ENCODE assay signal across 30 cellular contexts in the genomic region with DNA sequence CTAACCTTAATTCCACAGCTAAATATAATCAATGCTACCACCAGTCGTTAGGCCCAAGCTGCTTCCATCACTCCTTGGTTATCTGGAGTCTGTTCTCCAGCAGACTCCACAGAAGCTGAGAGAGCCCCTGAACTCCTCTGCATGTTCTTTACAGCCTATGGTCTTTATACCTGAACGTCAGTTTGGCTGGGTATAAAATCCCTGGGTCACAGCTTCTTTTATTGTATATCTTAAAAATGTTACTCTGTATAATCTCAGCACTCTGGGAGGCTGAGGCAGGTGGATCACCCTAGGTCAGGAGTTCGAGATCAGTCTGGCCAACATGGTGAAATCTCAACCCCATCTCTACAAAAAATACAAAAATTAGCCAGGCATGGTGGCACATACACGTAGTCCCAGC.
"Had no signal": no experiment of that assay in that cellular context is flagged by ENCODE, and none has a peak within 500 bp of the region (broad histone marks: within the 10 kb centered on the region; RNA-seq: fewer than 3 reads in every experiment).

No MANE protein-coding gene starts in this region.

- H3K4me2 ChIP-seq: smooth muscle cell had no signal

- H3K4me3 Mint-ChIP-seq: naive B cell; naive thymus-derived CD8-positive, alpha-beta T cell; nephron progenitor cell; neural crest cell; stimulated activated memory B cell treated with anti-CD40 and anti-IgM and Interleukin-4, amounts not matched to agents 10 μg/mL and 1 μg/mL and 100 μg/mL, for 72 hours; stimulated activated naive CD8-positive, alpha-beta T cell treated with anti-CD3 and anti-CD28 coated beads, Interleukin-15, Interleukin-2, amounts not matched to agents 100 ng/mL and 50 ng/mL, for 24 hours had no signal

- H3K4me3 ChIP-seq: ovary, psoas muscle, skin epidermis, smooth muscle cell, spleen, stomach, thoracic aorta, thyroid gland, tibial nerve, upper lobe of left lung, vagina had no signal

- H3K36me3 ChIP-seq: ovary had no signal

- FAIRE-seq: urothelium cell line had no signal

- DNase-seq: naive B cell; naive thymus-derived CD8-positive, alpha-beta T cell; nephron progenitor cell; nucleus accumbens; ovary; psoas muscle; spleen; stimulated activated CD4-positive, alpha-beta T cell treated with anti-CD3 and anti-CD28 coated beads, Interleukin-12 subunit alpha, Interleukin-12 subunit beta, amount 100 ng/mL, for 4 hours; stimulated activated CD4-positive, alpha-beta T cell treated with anti-CD3 and anti-CD28 coated beads, Interleukin-2, amount 100 ng/mL, for 24 hours; stimulated activated CD4-positive, alpha-beta T cell treated with anti-CD3 and anti-CD28 coated beads, Interleukin-2, amount 100 ng/mL, for 48 hours; stimulated activated CD4-positive, alpha-beta T cell treated with anti-CD3 and anti-CD28 coated beads, Interleukin-4, amount 100 ng/mL, for 24 hours; stimulated activated naive CD4-positive, alpha-beta T cell; stomach; thyroid gland; trophoblast cell; upper lobe of left lung had no signal

- H3K4me1 ChIP-seq: parathyroid adenoma, spleen, stomach, thyroid gland, upper lobe of left lung, vagina had no signal

- H3K27me3 ChIP-seq: neutrophil, ovary, spleen, stomach, thyroid gland, tibial nerve, upper lobe of left lung, vagina had no signal

- H3K27ac ChIP-seq: neutrophil, ovary, parathyroid adenoma, psoas muscle, skin epidermis, spleen, stomach, thoracic aorta, thyroid gland, tibial nerve, upper lobe of left lung, vagina had no signal

- H3K27ac Mint-ChIP-seq: naive B cell; nephron progenitor cell; progenitor cell of endocrine pancreas; stimulated activated memory B cell treated with anti-CD40 and anti-IgM and Interleukin-4, amounts not matched to agents 10 μg/mL and 1 μg/mL and 100 μg/mL, for 72 hours; stimulated activated naive CD8-positive, alpha-beta T cell treated with anti-CD3 and anti-CD28 coated beads, Interleukin-15, Interleukin-2, amounts not matched to agents 100 ng/mL and 50 ng/mL, for 24 hours had no signal

- H3K27me3 Mint-ChIP-seq: naive B cell; naive thymus-derived CD8-positive, alpha-beta T cell; progenitor cell of endocrine pancreas; stimulated activated memory B cell treated with anti-CD40 and anti-IgM and Interleukin-4, amounts not matched to agents 10 μg/mL and 1 μg/mL and 100 μg/mL, for 72 hours; stimulated activated naive CD8-positive, alpha-beta T cell treated with anti-CD3 and anti-CD28 coated beads, Interleukin-15, Interleukin-2, amounts not matched to agents 100 ng/mL and 50 ng/mL, for 24 hours had no signal

- H3K9me3 ChIP-seq: neutrophil, thyroid gland had no signal

- ATAC-seq: naive thymus-derived CD8-positive, alpha-beta T cell; psoas muscle; right cardiac atrium; sciatic nerve; stimulated activated memory B cell treated with anti-CD40 and anti-IgM and Interleukin-4, amounts not matched to agents 10 μg/mL and 1 μg/mL and 100 μg/mL, for 72 hours had no signal

- H3K4me1 Mint-ChIP-seq: neural crest cell; stimulated activated memory B cell treated with anti-CD40 and anti-IgM and Interleukin-4, amounts not matched to agents 10 μg/mL and 1 μg/mL and 100 μg/mL, for 72 hours had no signal

- H2AFZ ChIP-seq: parathyroid adenoma had no signal

- H3K9ac ChIP-seq: parathyroid adenoma had no signal
